29 cellular contexts compared by ENCODE assay signal in the genomic region with DNA sequence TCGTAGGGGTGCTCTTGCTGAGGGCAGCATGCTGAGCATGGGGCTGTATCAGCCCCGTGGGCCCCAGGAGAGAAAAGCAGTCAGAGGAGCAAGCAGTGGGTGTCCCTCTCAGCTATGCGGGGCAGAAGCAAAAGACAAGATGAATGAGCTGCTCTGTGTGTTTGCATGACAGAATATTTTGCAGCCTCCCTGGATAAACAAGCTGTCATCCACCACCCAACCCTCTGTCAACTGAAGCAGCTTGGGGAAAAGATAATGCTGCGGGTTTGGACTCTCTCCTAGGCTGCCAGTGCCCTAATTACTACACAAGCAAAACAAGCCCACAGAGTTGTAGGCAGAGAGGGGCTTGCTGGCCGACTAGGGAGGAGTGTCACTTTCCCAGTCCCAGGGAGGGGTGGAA.
"Had no signal": no experiment of that assay in that cellular context is flagged by ENCODE, and none has a peak within 500 bp of the region (broad histone marks: within the 10 kb centered on the region; RNA-seq: fewer than 3 reads in every experiment).

No MANE protein-coding gene starts in this region.

- H3K9ac ChIP-seq: neural progenitor cell, parathyroid adenoma had no signal

- H3K27me3 ChIP-seq: neural progenitor cell, ovary, right lobe of liver, testis, uterus had no signal

- H3K27me3 Mint-ChIP-seq: stimulated activated naive CD8-positive, alpha-beta T cell treated with anti-CD3 and anti-CD28 coated beads, Interleukin-15, amount 100 ng/mL, for 72 hours had no signal

- H3K27ac ChIP-seq: neural progenitor cell, ovary, parathyroid adenoma, psoas muscle, right lobe of liver, sigmoid colon, suprapubic skin, testis, tibial artery, transverse colon, uterus had no signal

- H3K4me2 ChIP-seq: neural progenitor cell had no signal

- H3K4me3 Mint-ChIP-seq: naive thymus-derived CD4-positive, alpha-beta T cell; natural killer cell; nephron; neural progenitor cell; stimulated activated effector memory CD8-positive, alpha-beta T cell treated with anti-CD3 and anti-CD28 coated beads, Interleukin-12 subunit alpha, Interleukin-12 subunit beta, amount 100 ng/mL, for 72 hours; stimulated activated naive CD8-positive, alpha-beta T cell treated with anti-CD3 and anti-CD28 coated beads, Interleukin-15, amount 100 ng/mL, for 72 hours; type B pancreatic cell had no signal

- H3K4me3 ChIP-seq: neural progenitor cell, ovary, psoas muscle, right lobe of liver, sigmoid colon, suprapubic skin, testis, tibial artery, transverse colon, uterus had no signal

- H3K79me2 ChIP-seq: parathyroid adenoma had no signal

- H3K4me1 ChIP-seq: neural progenitor cell, parathyroid adenoma, psoas muscle, right lobe of liver, sigmoid colon, suprapubic skin, testis, tibial artery, transverse colon, uterus had no signal

- DNase-seq: naive thymus-derived CD4-positive, alpha-beta T cell; natural killer cell; occipital lobe; ovary; posterior cingulate gyrus; psoas muscle; right cardiac atrium; right lobe of liver; sigmoid colon; small intestine; stimulated activated CD4-positive, alpha-beta T cell treated with anti-CD3 and anti-CD28 coated beads, Interleukin-15, amount 100 ng/mL, for 24 hours; stimulated activated CD4-positive, alpha-beta T cell treated with anti-CD3 and anti-CD28 coated beads, Interleukin-2, amount 100 ng/mL, for 24 hours; stimulated activated CD4-positive, alpha-beta T cell treated with anti-CD3 and anti-CD28 coated beads, Interleukin-2, amount 100 ng/mL, for 48 hours; stimulated activated CD4-positive, alpha-beta T cell treated with anti-CD3 and anti-CD28 coated beads, Interleukin-4, amount 100 ng/mL, for 24 hours; stimulated activated naive CD4-positive, alpha-beta T cell; stimulated activated naive CD8-positive, alpha-beta T cell treated with anti-CD3 and anti-CD28 coated beads, Interleukin-15, amount 100 ng/mL, for 72 hours; stimulated activated naive CD8-positive, alpha-beta T cell treated with anti-CD3 and anti-CD28 coated beads, Interleukin-15, Interleukin-2, amounts not matched to agents 100 U/mL and 50 U/mL, for 24 hours; substantia nigra; testis; tibial artery; transverse colon; uterus had no signal

- H3K4me1 Mint-ChIP-seq: natural killer cell; nephron; neural progenitor cell; stimulated activated effector memory CD8-positive, alpha-beta T cell treated with anti-CD3 and anti-CD28 coated beads, Interleukin-12 subunit alpha, Interleukin-12 subunit beta, amount 100 ng/mL, for 72 hours; stimulated activated naive CD8-positive, alpha-beta T cell treated with anti-CD3 and anti-CD28 coated beads, Interleukin-15, amount 100 ng/mL, for 72 hours had no signal

- H3K36me3 ChIP-seq: neural progenitor cell, ovary, right lobe of liver, sigmoid colon, suprapubic skin, tibial artery, transverse colon, uterus had no signal

- H2AFZ ChIP-seq: neural progenitor cell, parathyroid adenoma had no signal

- ATAC-seq: naive thymus-derived CD4-positive, alpha-beta T cell; natural killer cell; psoas muscle; right cardiac atrium; right lobe of liver; stimulated activated effector memory CD8-positive, alpha-beta T cell treated with anti-CD3 and anti-CD28 coated beads, Interleukin-12 subunit alpha, Interleukin-12 subunit beta, amount 100 ng/mL, for 72 hours; stimulated activated naive CD8-positive, alpha-beta T cell treated with anti-CD3 and anti-CD28 coated beads, Interleukin-15, amount 100 ng/mL, for 72 hours; stimulated activated naive CD8-positive, alpha-beta T cell treated with anti-CD3 and anti-CD28 coated beads, Interleukin-15, Interleukin-2, amounts not matched to agents 100 U/mL and 50 U/mL, for 24 hours had no signal

- H3K9me3 ChIP-seq: ovary, psoas muscle, right lobe of liver, suprapubic skin, testis, tibial artery, transverse colon, uterus had no signal

- H3K9me3 Mint-ChIP-seq: type B pancreatic cell had no signal

- H3K27ac Mint-ChIP-seq: naive thymus-derived CD4-positive, alpha-beta T cell; natural killer cell; nephron; neural progenitor cell; progenitor cell of endocrine pancreas; stimulated activated effector memory CD8-positive, alpha-beta T cell treated with anti-CD3 and anti-CD28 coated beads, Interleukin-12 subunit alpha, Interleukin-12 subunit beta, amount 100 ng/mL, for 72 hours; stimulated activated naive CD8-positive, alpha-beta T cell treated with anti-CD3 and anti-CD28 coated beads, Interleukin-15, amount 100 ng/mL, for 72 hours; type B pancreatic cell had no signal

- H3K36me3 Mint-ChIP-seq: naive thymus-derived CD4-positive, alpha-beta T cell; natural killer cell; neural progenitor cell; stimulated activated effector memory CD8-positive, alpha-beta T cell treated with anti-CD3 and anti-CD28 coated beads, Interleukin-12 subunit alpha, Interleukin-12 subunit beta, amount 100 ng/mL, for 72 hours; type B pancreatic cell had no signal
